8 cellular contexts compared by ENCODE assay signal in genomic region chr9:121369595-121370265, GRCh38. TPM values are rescaled to one million over a fixed set of nuclear protein-coding genes. Genes with fewer than 3 reads are reported as not detected.
A peak's percentile ranks its signal among the peaks of the same experiment; 100 is the strongest.
DNase-seq lines count a peak whose midpoint lies in the region; ATAC-seq and TF ChIP-seq lines count a peak whose summit lies in the region.

Gene STOM, minus strand, starts transcription at chr9:121370250. Its CDS starts 63 bp downstream, at chr9:121370187.

- H3K79me2 ChIP-seq in mammary epithelial cell (ENCODE audit: insufficient read depth, low read length), result peaks cover 45% of the 10 kb centered on the region

- H3K9me3 ChIP-seq in mammary epithelial cell (replicated peaks; ENCODE audit: insufficient read depth, low read length), result no peaks in the 10 kb centered on the region

- peak within 1 kb of the TSS; percentile 35 for H3K27ac ChIP-seq in mammary epithelial cell (ENCODE audit: insufficient read depth, low read depth, low read length)

- BruUV-seq in mammary epithelial cell (replicated peaks; lab: Mats Ljungman, UMichigan), result TSS peak; percentile 37

- DNase-seq in CMK (ENCODE audit: low read depth), result peak; percentile 92
- peak; percentile 48 for DNase-seq in T follicular helper cell (ENCODE audit: low read depth)
- peak; percentile 76 for DNase-seq in mammary epithelial cell
- DNase-seq in kidney epithelial cell (ENCODE audit: low read depth), result no peak
- peak in 2 of 3 donors; percentile 12 to 24 for DNase-seq in stimulated activated CD4-positive, alpha-beta T cell treated with anti-CD3 and anti-CD28 coated beads, TNF-alpha, amount 100 ng/mL, for 1 hour (ENCODE audit: low read depth in 3 of 3, low spot score in 1 of 3)
- no peak for DNase-seq in HPDE6-E6E7 (ENCODE audit: extremely low spot score)

- ATAC-seq in GM19351 (IDR thresholded peaks at IDR 0.05; ENCODE audit: unreplicated experiment) (peak; percentile 58), HG03442 (IDR thresholded peaks at IDR 0.05; ENCODE audit: unreplicated experiment) (peak; percentile 52)

- peak within 1 kb of the TSS; percentile 87 for H3K4me2 ChIP-seq in mammary epithelial cell (ENCODE audit: insufficient read depth, low read depth, low read length)

- H3K4me3 ChIP-seq in mammary epithelial cell (replicated peaks in 1 of 3; ENCODE audit: insufficient read depth in 1 of 3, low read depth in 2 of 3, low read length in 3 of 3), result peak within 1 kb of the TSS; percentile 38 to 73 (median 62)
- H3K4me3 ChIP-seq in kidney epithelial cell (ENCODE audit: low read depth, low read length), result peak within 1 kb of the TSS; percentile 69

- intact Hi-C loops in mammary epithelial cell (cut with micrococcal nuclease), result loop anchor here (2.0 kb wide), 1 partner anchor 19 kb away; no protein-coding TSS in a partner anchor

- peaks cover 33% of the 10 kb centered on the region for H3K4me1 ChIP-seq in mammary epithelial cell (ENCODE audit: insufficient read depth, low read length)

- in situ Hi-C loops in mammary epithelial cell (cut with MboI; ENCODE audit: low sequenced_read_pairs in 2 of 2), result loop anchor here (10.0 kb wide), 2 partner anchors 45 to 155 kb away; no protein-coding TSS in a partner anchor

- H3K36me3 ChIP-seq in mammary epithelial cell (ENCODE audit: insufficient read depth, low read length) (no peaks in the 10 kb centered on the region), kidney epithelial cell (ENCODE audit: control insufficient read depth, insufficient read depth, low read length) (no peaks in the 10 kb centered on the region)

- TF ChIP-seq CTCF in mammary epithelial cell (conservative IDR thresholded peaks at IDR 0.05 in 1 of 2, IDR thresholded peaks at IDR 0.05 in 1 of 2; ENCODE audit: extremely low read depth in 1 of 2, insufficient read depth in 1 of 2, low read depth in 1 of 2, low read length in 2 of 2) (no peak), kidney epithelial cell (IDR thresholded peaks at IDR 0.05; ENCODE audit: insufficient read depth, low read length, poor library complexity, severe bottlenecking) (no peak)

- WGBS in mammary epithelial cell (ENCODE audit: low coverage, missing lambda C conversion rate), result 20% methylated on average over 1 of the region's 52 CpGs

- H2AFZ ChIP-seq in mammary epithelial cell (ENCODE audit: low read depth, low read length), result peak within 1 kb of the TSS; percentile 78

- dilution Hi-C loops in mammary epithelial cell (cut with HindIII; ENCODE audit: low sequenced_read_pairs), result no loop called here

- no peaks in the 10 kb centered on the region for H4K20me1 ChIP-seq in mammary epithelial cell (ENCODE audit: insufficient read depth, low read length)

- CTCF ChIA-PET in mammary epithelial cell (lab: Charles Lee; ENCODE audit: low non-redundant PET), result no interaction called here

- peak within 1 kb of the TSS; percentile 51 for H3K9ac ChIP-seq in mammary epithelial cell (ENCODE audit: insufficient read depth, low read length)

- H3K27me3 ChIP-seq in mammary epithelial cell (ENCODE audit: insufficient read depth, low read length), result no peaks in the 10 kb centered on the region
- no peaks in the 10 kb centered on the region for H3K27me3 ChIP-seq in kidney epithelial cell (ENCODE audit: control insufficient read depth, insufficient read depth, low read length)

RNA-seq across cellular contexts. Expression of gene STOM, which starts in this region (rescaled TPM):
- total RNA-seq in mammary epithelial cell (100 to 1,000 TPM in 1 of 2 donors, 10 to 100 TPM in 1; 80.3 to 124 TPM), kidney epithelial cell (16.8 and 18.9 TPM in 2 replicates)
- polyA plus RNA-seq in mammary epithelial cell, result 71.7 TPM
- polyA minus RNA-seq in mammary epithelial cell, result 41.9 TPM

Comparison
In these comparisons a context has a peak if more than half of its experiments do, and no peak if none do; other contexts are left out.
1. DNase-seq: peak in CMK (single experiment), T follicular helper cell (single experiment), mammary epithelial cell (single experiment) and stimulated activated CD4-positive, alpha-beta T cell treated with anti-CD3 and anti-CD28 coated beads, TNF-alpha, amount 100 ng/mL, for 1 hour (2 of 3); none in kidney epithelial cell (single experiment) and HPDE6-E6E7 (single experiment).